ENCODE assay signal across 8 cellular contexts in the genomic region with DNA sequence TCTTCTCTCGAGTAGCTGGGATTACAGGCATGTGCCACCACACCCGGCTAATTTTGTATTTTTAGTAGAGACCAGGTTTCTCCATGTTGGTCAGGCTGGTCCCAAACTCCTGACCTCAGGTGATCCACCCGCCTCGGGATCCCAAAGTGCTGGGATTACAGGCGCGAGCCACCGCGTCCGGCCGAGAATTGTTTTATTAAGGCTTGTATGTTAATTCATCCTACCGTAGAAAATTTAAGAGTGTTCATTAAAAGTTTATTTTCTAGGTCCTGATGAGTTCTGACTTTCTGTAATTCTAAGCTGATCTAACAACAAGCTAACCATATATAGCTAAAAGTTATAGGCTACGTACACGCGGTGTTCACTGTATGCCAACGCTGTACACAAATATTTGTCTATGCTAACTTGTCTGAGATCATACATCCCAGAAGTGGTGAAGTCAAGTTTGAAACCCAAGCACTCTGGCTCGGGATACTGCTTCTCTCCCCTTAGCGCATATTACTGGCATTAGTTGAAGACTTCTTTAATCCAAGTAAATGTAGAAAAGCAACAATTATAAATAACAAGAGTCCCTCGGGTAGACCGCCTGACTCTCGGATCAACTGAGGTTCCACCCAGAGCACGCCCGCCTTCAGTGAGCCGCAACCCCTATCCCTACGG. TPM values are rescaled to one million over a fixed set of nuclear protein-coding genes. Genes with fewer than 3 reads are reported as not detected.
A peak's percentile ranks its signal among the peaks of the same experiment; 100 is the strongest.
DNase-seq lines count a peak whose midpoint lies in the region; ATAC-seq and TF ChIP-seq lines count a peak whose summit lies in the region.

No MANE protein-coding gene starts in this region.

- TF ChIP-seq CTCF in BE2C (IDR thresholded peaks at IDR 0.05; ENCODE audit: low read depth, low read length) (no peak), OCI-LY1 (IDR thresholded peaks at IDR 0.05; ENCODE audit: low read length) (no peak), lower lobe of right lung (IDR thresholded peaks at IDR 0.05) (no peak), transverse colon (IDR thresholded peaks at IDR 0.05) (no peak)

- H3K4me3 ChIP-seq in BE2C (ENCODE audit: low read depth, low read length) (peak overlapping the region; percentile 100), OCI-LY1 (ENCODE audit: low read depth, low read length, poor library complexity, severe bottlenecking) (peak overlapping the region; percentile 97), lower lobe of right lung (peak overlapping the region; percentile 80), transverse colon (peak overlapping the region; percentile 23 to 99 (median 88))

- H3K9me3 ChIP-seq in BE2C (no peaks in the 10 kb centered on the region), OCI-LY1 (ENCODE audit: low read length) (no peaks in the 10 kb centered on the region), lower lobe of right lung (no peaks in the 10 kb centered on the region), transverse colon (no peaks in the 10 kb centered on the region)

- peak overlapping the region; percentile 85 for H3K9ac ChIP-seq in OCI-LY1 (ENCODE audit: low read length)

- in situ Hi-C loops in transverse colon (cut with MboI; ENCODE audit: low pct_ligation_motif_present in 1 of 4, low pct_unique_long_range_greater_than_20kb in 1 of 4, low sequenced_read_pairs in 3 of 4) = no loop called here

- H3K9me2 ChIP-seq in OCI-LY1 (ENCODE audit: low read depth, low read length) = no peaks in the 10 kb centered on the region

- H2AFZ ChIP-seq in OCI-LY1 (ENCODE audit: low read length) = peak overlapping the region; percentile 92

- H3K27ac ChIP-seq in OCI-LY1 (ENCODE audit: low read depth, low read length, poor library complexity, severe bottlenecking) = no peak overlapping the region
- peak overlapping the region; percentile 87 for H3K27ac ChIP-seq in lower lobe of right lung
- H3K27ac ChIP-seq in transverse colon = peak overlapping the region; percentile 84 to 95 (median 90)

- TF ChIP-seq EP300 in transverse colon (IDR thresholded peaks at IDR 0.05; ENCODE audit: low read depth) = no peak

- TF ChIP-seq POLR2A in transverse colon (IDR thresholded peaks at IDR 0.05) = no peak

- DNase-seq in BE2C (no peak), dedifferentiated amniotic fluid mesenchymal stem cell (ENCODE audit: extremely low spot score) (peak; percentile 73), lower lobe of right lung (no peak), transverse colon (peak; percentile 35)
- no peak for DNase-seq in stimulated activated CD8-positive, alpha-beta memory T cell treated with anti-CD3 and anti-CD28 coated beads, Interleukin-4, amount 100 ng/mL, for 48 hours

- peak; percentile 44 for ATAC-seq in GM19023 (IDR thresholded peaks at IDR 0.05; ENCODE audit: unreplicated experiment)
- peak; percentile 35 for ATAC-seq in HG03135 (IDR thresholded peaks at IDR 0.05; ENCODE audit: unreplicated experiment)
- ATAC-seq in lower lobe of right lung = peak; percentile 61 to 80

- 15 to 17% methylated on average over 21 to 24 of the region's 24 CpGs for WGBS in transverse colon (ENCODE audit: low coverage in 1 of 2), 2 donors

- peak overlapping the region; percentile 97 for H3K4me2 ChIP-seq in OCI-LY1 (ENCODE audit: low read length)

- H3K4me1 ChIP-seq in BE2C = no peaks in the 10 kb centered on the region; the same call in 1 of the 2 replicates
- H3K4me1 ChIP-seq in OCI-LY1 (ENCODE audit: insufficient read depth, low read length, severe bottlenecking) = peaks cover 17% of the 10 kb centered on the region
- H3K4me1 ChIP-seq in lower lobe of right lung = peaks cover 23% of the 10 kb centered on the region
- peaks cover 13 to 27% (median 17%) of the 10 kb centered on the region in 4 donors for H3K4me1 ChIP-seq in transverse colon

- peaks cover 5% of the 10 kb centered on the region for H3K36me3 ChIP-seq in BE2C
- H3K36me3 ChIP-seq in OCI-LY1 (ENCODE audit: insufficient read depth, low read length) = no peaks in the 10 kb centered on the region; the same call in none of the 2 replicates
- H3K36me3 ChIP-seq in lower lobe of right lung = peaks cover 4% of the 10 kb centered on the region
- no peaks in the 10 kb centered on the region for H3K36me3 ChIP-seq in transverse colon

- peaks cover 33% of the 10 kb centered on the region for H3K79me2 ChIP-seq in OCI-LY1 (ENCODE audit: insufficient read depth, low read length)

- intact Hi-C loops in lower lobe of right lung (cut with DNase I) = no loop called here
- intact Hi-C loops in transverse colon (cut with DNase I; ENCODE audit: low total_unique reads) = no loop called here

- H4K20me1 ChIP-seq in OCI-LY1 (ENCODE audit: insufficient read depth, low read length) = no peaks in the 10 kb centered on the region

- no peaks in the 10 kb centered on the region for H3F3A ChIP-seq in OCI-LY1 (ENCODE audit: insufficient read depth, low read length)

- H3K27me3 ChIP-seq in BE2C (no peaks in the 10 kb centered on the region), OCI-LY1 (ENCODE audit: insufficient read depth, low read length) (no peaks in the 10 kb centered on the region), lower lobe of right lung (ENCODE audit: low read depth) (no peaks in the 10 kb centered on the region), transverse colon (no peaks in the 10 kb centered on the region)

RNA-seq across cellular contexts. Expression of gene MRPS35, which starts 0.6 kb away (rescaled TPM):
- 138 TPM for polyA plus RNA-seq in BE2C (2012; ENCODE audit: insufficient read depth, insufficient read length, low read depth)
- 31.5 TPM for total RNA-seq in lower lobe of right lung
- total RNA-seq in transverse colon = 10 to 100 TPM; 30.7 to 78.8 (median 63.8) TPM

RNA-seq across cellular contexts. Expression of gene REP15, which starts 13.8 kb away (rescaled TPM):
- polyA plus RNA-seq in BE2C (2012; ENCODE audit: insufficient read depth, insufficient read length, low read depth) = not detected
- 5.1 TPM for total RNA-seq in lower lobe of right lung
- total RNA-seq in transverse colon = 100 to 1,000 TPM in 1 of 4 donors, 10 to 100 TPM in 2, 1 to 10 TPM in 1; 7.5 to 210 (median 45.3) TPM

Comparison
In these comparisons a context has a peak if more than half of its experiments do, and no peak if none do; other contexts are left out.
1. DNase-seq: peak in dedifferentiated amniotic fluid mesenchymal stem cell (single experiment) and transverse colon (single experiment); none in BE2C (single experiment), lower lobe of right lung (single experiment) and stimulated activated CD8-positive, alpha-beta memory T cell treated with anti-CD3 and anti-CD28 coated beads, Interleukin-4, amount 100 ng/mL, for 48 hours (single experiment).
2. Peak in every context shown above with its lines, with median percentiles within 50 percentile points of each other: H3K4me3 ChIP-seq and ATAC-seq.